9 cellular contexts compared by ENCODE assay signal in genomic region chr1:16145030-16145987, GRCh38. TPM values are rescaled to one million over a fixed set of nuclear protein-coding genes. Genes with fewer than 3 reads are reported as not detected.
DNase-seq lines count a peak whose midpoint lies in the region; ATAC-seq and TF ChIP-seq lines count a peak whose summit lies in the region.
"Had no signal": no experiment of that assay in that cellular context is flagged by ENCODE, and none has a peak within 500 bp of the region (broad histone marks: within the 10 kb centered on the region; RNA-seq: fewer than 3 reads in every experiment).

No MANE protein-coding gene starts in this region.

- H3K27me3 ChIP-seq in endodermal cell (ENCODE audit: control insufficient read depth, insufficient read depth, low read length, poor library complexity, severe bottlenecking), result no peaks in the 10 kb centered on the region

- peak overlapping the region; percentile 72 for H3K9ac ChIP-seq in endodermal cell (ENCODE audit: extremely low read depth, low read length, poor library complexity, severe bottlenecking)

- H3K4me1 ChIP-seq in endodermal cell (ENCODE audit: control insufficient read depth, insufficient read depth, low read length) (peaks cover 51% of the 10 kb centered on the region), mucosa of descending colon (ENCODE audit: low read depth) (peaks cover 27% of the 10 kb centered on the region)

- H3K4me3 ChIP-seq in AG10803 (ENCODE audit: low read length) (peak overlapping the region; percentile 61), endodermal cell (ENCODE audit: low read length) (no peak overlapping the region), mucosa of descending colon (no peak overlapping the region)

- H3K9me3 Mint-ChIP-seq in endodermal cell, result no peaks in the 10 kb centered on the region
- no peaks in the 10 kb centered on the region for H3K9me3 Mint-ChIP-seq in stimulated activated naive CD8-positive, alpha-beta T cell treated with anti-CD3 and anti-CD28 coated beads, Interleukin-15, amount 100 ng/mL, for 72 hours

- TF ChIP-seq CTCF in AG10803 (conservative IDR thresholded peaks at IDR 0.05; ENCODE audit: low read length) (no peak), endodermal cell (conservative IDR thresholded peaks at IDR 0.05) (no peak), mucosa of descending colon (IDR thresholded peaks at IDR 0.05) (no peak)

- peak; percentile 66 for ATAC-seq in mucosa of descending colon
- ATAC-seq in GM18502 (IDR thresholded peaks at IDR 0.05; ENCODE audit: poor library complexity, unreplicated experiment), result no peak
- ATAC-seq in stimulated activated naive CD8-positive, alpha-beta T cell treated with anti-CD3 and anti-CD28 coated beads, Interleukin-15, amount 100 ng/mL, for 72 hours, result no peak

- H3K36me3 Mint-ChIP-seq in endodermal cell (ENCODE audit: low read depth), result peaks cover 68% of the 10 kb centered on the region
- H3K36me3 Mint-ChIP-seq: activated naive CD8-positive, alpha-beta T cell had no signal

- intact Hi-C loops in mucosa of descending colon (cut with DNase I, micrococcal nuclease), result no loop called here

- H3K9me3 ChIP-seq in endodermal cell (ENCODE audit: control insufficient read depth, low read length) (no peaks in the 10 kb centered on the region), mucosa of descending colon (no peaks in the 10 kb centered on the region)

- peaks cover 96% of the 10 kb centered on the region for H3K36me3 ChIP-seq in endodermal cell (ENCODE audit: control insufficient read depth, insufficient read depth, low read length)
- H3K36me3 ChIP-seq in mucosa of descending colon (ENCODE audit: low read depth), result no peaks in the 10 kb centered on the region

- H3K27ac ChIP-seq in endodermal cell (ENCODE audit: low read depth, low read length), result peak overlapping the region; percentile 94

- peak; percentile 87 for DNase-seq in AG10803 (ENCODE audit: low read depth)
- peak; percentile 58 for DNase-seq in NCI-H2171 treated with DMSO at 0.1 percent for 48 hours (lab: John Stamatoyannopoulos, UW)
- peak; percentile 84 for DNase-seq in endodermal cell
- DNase-seq in mucosa of descending colon, result peak; percentile 86 to 90 (median 87)
- no peak for DNase-seq in activated CD4-positive, CD25-positive, alpha-beta regulatory T cell (lab: John Stamatoyannopoulos, UW)
- DNase-seq in stimulated activated naive CD8-positive, alpha-beta T cell treated with anti-CD3 and anti-CD28 coated beads, Interleukin-15, amount 100 ng/mL, for 72 hours, result no peak
- no peak for DNase-seq in stimulated activated CD4-positive, alpha-beta T cell treated with anti-CD3 and anti-CD28 coated beads, Interleukin-4, amount 100 ng/mL, for 4 hours

- H3K27me3 Mint-ChIP-seq in endodermal cell (ENCODE audit: insufficient read depth), result no peaks in the 10 kb centered on the region
- H3K27me3 Mint-ChIP-seq in stimulated activated naive CD8-positive, alpha-beta T cell treated with anti-CD3 and anti-CD28 coated beads, Interleukin-15, amount 100 ng/mL, for 72 hours, result peaks cover 25% of the 10 kb centered on the region
- H3K27me3 Mint-ChIP-seq: activated naive CD8-positive, alpha-beta T cell had no signal

- H3K27ac Mint-ChIP-seq in endodermal cell, result peak overlapping the region; percentile 99
- peak overlapping the region in 1 of 2 donors; percentile 63 for H3K27ac Mint-ChIP-seq in stimulated activated naive CD8-positive, alpha-beta T cell treated with anti-CD3 and anti-CD28 coated beads, Interleukin-15, amount 100 ng/mL, for 72 hours
- H3K27ac Mint-ChIP-seq: activated naive CD8-positive, alpha-beta T cell had no signal

- H3K4me3 Mint-ChIP-seq in endodermal cell, result peak overlapping the region; percentile 39
- H3K4me3 Mint-ChIP-seq in stimulated activated naive CD8-positive, alpha-beta T cell treated with anti-CD3 and anti-CD28 coated beads, Interleukin-15, amount 100 ng/mL, for 72 hours, result no peak overlapping the region
- H3K4me3 Mint-ChIP-seq: activated naive CD8-positive, alpha-beta T cell had no signal

- 63 to 75% methylated on average over 17 to 28 of the region's 28 CpGs for WGBS in endodermal cell (ENCODE audit: insufficient coverage in 1 of 2, insufficient read length in 1 of 2), 2 experiments

- peaks cover 57% of the 10 kb centered on the region for H3K4me1 Mint-ChIP-seq in endodermal cell
- peaks cover 35% of the 10 kb centered on the region for H3K4me1 Mint-ChIP-seq in stimulated activated naive CD8-positive, alpha-beta T cell treated with anti-CD3 and anti-CD28 coated beads, Interleukin-15, amount 100 ng/mL, for 72 hours

RNA-seq across cellular contexts. Expression of gene EPHA2, which starts 10.6 kb away (rescaled TPM):
- total RNA-seq in endodermal cell, result 10 to 100 TPM; 56.5 to 64.3 TPM
- 56.0 TPM for polyA plus RNA-seq in endodermal cell (2013, experiment 1 of 2)
- polyA plus RNA-seq in endodermal cell (2013, experiment 2 of 2), result 56.3 TPM
- 10 to 100 TPM; 36.8 to 43.5 (median 43.5) TPM for total RNA-seq in mucosa of descending colon

Comparison
In these comparisons a context has a peak if more than half of its experiments do, and no peak if none do; other contexts are left out.
1. DNase-seq: peak in AG10803 (single experiment), NCI-H2171 treated with DMSO at 0.1 percent for 48 hours (single experiment), endodermal cell (single experiment) and mucosa of descending colon (3 of 3); none in activated CD4-positive, CD25-positive, alpha-beta regulatory T cell (0 of 4), stimulated activated naive CD8-positive, alpha-beta T cell treated with anti-CD3 and anti-CD28 coated beads, Interleukin-15, amount 100 ng/mL, for 72 hours (0 of 2) and stimulated activated CD4-positive, alpha-beta T cell treated with anti-CD3 and anti-CD28 coated beads, Interleukin-4, amount 100 ng/mL, for 4 hours (0 of 2).